In the genomic region with DNA sequence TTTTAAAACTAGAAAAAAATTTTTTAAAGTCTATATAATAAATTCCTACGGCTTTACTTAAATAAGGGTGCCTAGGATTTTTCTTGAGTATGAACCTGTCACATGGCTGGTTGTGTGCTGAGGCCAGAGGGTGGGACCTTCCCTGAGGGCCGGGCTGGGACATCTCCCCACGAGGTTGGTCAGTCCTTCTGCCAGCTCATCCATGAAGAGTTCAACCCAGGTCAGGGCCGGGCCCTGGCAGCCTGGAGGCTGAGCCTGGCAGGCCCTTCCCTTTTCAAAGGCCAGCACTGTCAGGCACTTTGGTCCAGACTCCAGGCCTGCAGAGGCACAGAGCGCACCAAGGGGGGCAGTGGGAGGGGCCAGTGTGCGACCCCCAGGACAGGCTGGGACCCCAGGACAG, we compare ENCODE assay signal across 10 cellular contexts. TPM values are rescaled to one million over a fixed set of nuclear protein-coding genes. Genes with fewer than 3 reads are reported as not detected.
DNase-seq lines count a peak whose midpoint lies in the region; ATAC-seq and TF ChIP-seq lines count a peak whose summit lies in the region.
"Had no signal": no experiment of that assay in that cellular context is flagged by ENCODE, and none has a peak within 500 bp of the region (broad histone marks: within the 10 kb centered on the region; RNA-seq: fewer than 3 reads in every experiment).

No MANE protein-coding gene starts in this region.

- no peaks in the 10 kb centered on the region for H3K27me3 ChIP-seq in sigmoid colon

- peak; percentile 72 for DNase-seq in HCEC 1CT
- DNase-seq in SKM-1 (lab: John Stamatoyannopoulos, UW; ENCODE audit: unreplicated experiment), result peak; percentile 3
- DNase-seq in left cardiac atrium, result peak; percentile 85
- DNase-seq in sigmoid colon, result peak; percentile 90
- no peak for DNase-seq in naive thymus-derived CD8-positive, alpha-beta T cell
- DNase-seq in NCI-H69 (lab: John Stamatoyannopoulos, UW), result no peak
- no peak for DNase-seq in NCI-H2227 (lab: John Stamatoyannopoulos, UW; ENCODE audit: unreplicated experiment)
- DNase-seq in activated CD8-positive, alpha-beta T cell treated with anti-CD3 and anti-CD28 coated beads for 36 hours, result no peak

- TF ChIP-seq CTCF in sigmoid colon (IDR thresholded peaks at IDR 0.05), result no peak
- no peak for TF ChIP-seq CTCF in activated CD8-positive, alpha-beta T cell treated with anti-CD3 and anti-CD28 coated beads for 36 hours (IDR thresholded peaks at IDR 0.05)

- H3K9me3 Mint-ChIP-seq in naive thymus-derived CD8-positive, alpha-beta T cell, result no peaks in the 10 kb centered on the region
- no peaks in the 10 kb centered on the region for H3K9me3 Mint-ChIP-seq in activated CD8-positive, alpha-beta T cell treated with anti-CD3 and anti-CD28 coated beads for 36 hours
- H3K9me3 Mint-ChIP-seq: activated T-helper 17 cell treated with anti-CD3 and anti-CD28 coated beads, Interleukin-2, amount 50 U/mL, for 72 hours had no signal

- H3K27ac ChIP-seq in sigmoid colon, result peak overlapping the region in 1 of 4 donors; percentile 47

- no peak for TF ChIP-seq EP300 in sigmoid colon (IDR thresholded peaks at IDR 0.05)

- H3K4me3 ChIP-seq in sigmoid colon, result no peak overlapping the region

- 28 to 57% methylated on average over 6 of the region's 6 CpGs for WGBS in sigmoid colon, 2 donors

- H3K4me1 ChIP-seq in sigmoid colon, result peaks cover 0 to 20% (median 11%) of the 10 kb centered on the region in 4 donors

- CTCF ChIA-PET in activated CD8-positive, alpha-beta T cell treated with anti-CD3 and anti-CD28 coated beads for 36 hours (lab: Charles Lee), result no interaction called here

- no peaks in the 10 kb centered on the region for H3K36me3 ChIP-seq in sigmoid colon

- peak; percentile 98 to 99 for ATAC-seq in left cardiac atrium
- no peak for ATAC-seq in naive thymus-derived CD8-positive, alpha-beta T cell
- ATAC-seq in activated CD8-positive, alpha-beta T cell treated with anti-CD3 and anti-CD28 coated beads for 36 hours, result no peak
- ATAC-seq: activated T-helper 17 cell treated with anti-CD3 and anti-CD28 coated beads, Interleukin-2, amount 50 U/mL, for 72 hours had no signal

- peaks cover 0 to 5% (median 0%) of the 10 kb centered on the region in 5 donors for H3K27me3 Mint-ChIP-seq in naive thymus-derived CD8-positive, alpha-beta T cell
- H3K27me3 Mint-ChIP-seq in activated CD8-positive, alpha-beta T cell treated with anti-CD3 and anti-CD28 coated beads for 36 hours, result no peaks in the 10 kb centered on the region
- H3K27me3 Mint-ChIP-seq: activated T-helper 17 cell treated with anti-CD3 and anti-CD28 coated beads, Interleukin-2, amount 50 U/mL, for 72 hours had no signal

- no peaks in the 10 kb centered on the region for H3K36me3 Mint-ChIP-seq in naive thymus-derived CD8-positive, alpha-beta T cell
- no peaks in the 10 kb centered on the region for H3K36me3 Mint-ChIP-seq in activated CD8-positive, alpha-beta T cell treated with anti-CD3 and anti-CD28 coated beads for 36 hours (ENCODE audit: low read depth)

- H3K4me1 Mint-ChIP-seq in naive thymus-derived CD8-positive, alpha-beta T cell, result peaks cover 0 to 8% (median 0%) of the 10 kb centered on the region in 4 donors
- H3K4me1 Mint-ChIP-seq in activated CD8-positive, alpha-beta T cell treated with anti-CD3 and anti-CD28 coated beads for 36 hours (ENCODE audit: low read depth), result no peaks in the 10 kb centered on the region
- H3K4me1 Mint-ChIP-seq: activated T-helper 17 cell treated with anti-CD3 and anti-CD28 coated beads, Interleukin-2, amount 50 U/mL, for 72 hours had no signal

- no peaks in the 10 kb centered on the region for H3K9me3 ChIP-seq in sigmoid colon

- no peak overlapping the region for H3K27ac Mint-ChIP-seq in naive thymus-derived CD8-positive, alpha-beta T cell
- no peak overlapping the region for H3K27ac Mint-ChIP-seq in activated CD8-positive, alpha-beta T cell treated with anti-CD3 and anti-CD28 coated beads for 36 hours
- H3K27ac Mint-ChIP-seq: activated T-helper 17 cell treated with anti-CD3 and anti-CD28 coated beads, Interleukin-2, amount 50 U/mL, for 72 hours had no signal

- POLR2A ChIA-PET in naive thymus-derived CD8-positive, alpha-beta T cell (lab: Charles Lee), result no interaction called here
- POLR2A ChIA-PET in activated CD8-positive, alpha-beta T cell treated with anti-CD3 and anti-CD28 coated beads for 36 hours (lab: Charles Lee), result no interaction called here

- intact Hi-C loops in left cardiac atrium (cut with DNase I), result no loop called here
- intact Hi-C loops in sigmoid colon (cut with DNase I), result no loop called here
- intact Hi-C loops in activated CD8-positive, alpha-beta T cell treated with anti-CD3 and anti-CD28 coated beads for 36 hours (cut with micrococcal nuclease), result no loop called here

- TF ChIP-seq POLR2A in sigmoid colon (IDR thresholded peaks at IDR 0.05), result no peak

- no peak overlapping the region for H3K4me3 Mint-ChIP-seq in naive thymus-derived CD8-positive, alpha-beta T cell
- H3K4me3 Mint-ChIP-seq in activated CD8-positive, alpha-beta T cell treated with anti-CD3 and anti-CD28 coated beads for 36 hours, result no peak overlapping the region
- H3K4me3 Mint-ChIP-seq: activated T-helper 17 cell treated with anti-CD3 and anti-CD28 coated beads, Interleukin-2, amount 50 U/mL, for 72 hours had no signal

RNA-seq across cellular contexts. Expression of a gene that starts 31.8 kb away (rescaled TPM):
- total RNA-seq in left cardiac atrium, result 10 to 100 TPM; 60.2 to 72.0 TPM
- total RNA-seq in sigmoid colon, result 10 to 100 TPM; 21.2 to 59.1 (median 36.6) TPM
- 10 to 100 TPM; 11.8 to 68.0 (median 28.8) TPM for polyA plus RNA-seq in sigmoid colon
- 1 to 10 TPM in 1 of 2 experiments, under 1 TPM in 1; 0.55 to 1.0 TPM for total RNA-seq in naive thymus-derived CD8-positive, alpha-beta T cell
- polyA plus RNA-seq in naive thymus-derived CD8-positive, alpha-beta T cell, result not detected
- 1 to 10 TPM; 1.1 to 1.2 TPM for total RNA-seq in activated CD8-positive, alpha-beta T cell treated with anti-CD3 and anti-CD28 coated beads for 36 hours
- total RNA-seq: OCI-LY7 had no signal

Comparison
In these comparisons a context has a peak if more than half of its experiments do, and no peak if none do; other contexts are left out.
1. DNase-seq: peak in HCEC 1CT (single experiment), SKM-1 (single experiment), left cardiac atrium (single experiment) and sigmoid colon (single experiment); none in naive thymus-derived CD8-positive, alpha-beta T cell (0 of 10), NCI-H69 (single experiment), NCI-H2227 (single experiment) and activated CD8-positive, alpha-beta T cell treated with anti-CD3 and anti-CD28 coated beads for 36 hours (single experiment).
2. ATAC-seq: peak in left cardiac atrium (2 of 2); none in naive thymus-derived CD8-positive, alpha-beta T cell (0 of 2) and activated CD8-positive, alpha-beta T cell treated with anti-CD3 and anti-CD28 coated beads for 36 hours (single experiment).
3. RNA of a gene that starts 31.8 kb away (total RNA-seq): 60.2 to 72.0 TPM in left cardiac atrium and 21.2 to 59.1 TPM in sigmoid colon; 1.1 to 1.2 TPM in activated CD8-positive, alpha-beta T cell treated with anti-CD3 and anti-CD28 coated beads for 36 hours and 0.55 to 1.0 TPM in naive thymus-derived CD8-positive, alpha-beta T cell; every median in the first group is over 10 times any median in the second.